ENCODE assay signal across 13 cellular contexts in the genomic region with DNA sequence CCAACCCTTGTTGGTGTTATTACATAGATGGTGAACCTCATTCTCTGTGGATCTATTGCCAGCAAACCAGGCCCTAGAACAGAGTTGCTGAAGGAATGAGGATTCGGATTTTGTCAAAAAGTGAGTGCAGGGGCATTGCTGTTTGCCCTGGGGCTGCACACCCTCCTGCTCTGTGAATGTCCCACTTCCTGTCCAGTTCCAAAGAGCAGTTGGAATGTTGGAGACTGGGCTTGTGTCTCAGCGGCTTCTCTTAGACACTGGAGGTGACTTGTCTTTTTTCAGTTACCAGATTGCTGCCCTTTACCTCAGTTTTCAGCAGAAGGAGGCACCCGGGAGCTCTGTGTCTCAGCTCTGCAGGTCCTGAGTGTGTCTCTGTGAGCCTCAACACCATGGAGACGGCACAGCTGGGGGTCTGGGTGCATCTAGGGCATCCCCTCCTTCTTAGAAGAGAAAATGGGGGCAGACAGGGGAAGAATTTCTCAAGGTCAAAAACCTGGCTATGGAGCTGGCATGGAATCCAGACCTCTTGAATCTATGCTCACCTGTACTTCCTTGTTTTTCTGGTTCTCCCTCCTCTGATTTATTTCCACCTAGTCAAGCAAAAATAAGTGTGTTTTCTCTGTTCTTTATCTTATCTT. TPM values are rescaled to one million over a fixed set of nuclear protein-coding genes. Genes with fewer than 3 reads are reported as not detected.
DNase-seq lines count a peak whose midpoint lies in the region; ATAC-seq, FAIRE-seq and TF ChIP-seq lines count a peak whose summit lies in the region.
"Had no signal": no experiment of that assay in that cellular context is flagged by ENCODE, and none has a peak within 500 bp of the region (broad histone marks: within the 10 kb centered on the region; RNA-seq: fewer than 3 reads in every experiment).

No MANE protein-coding gene starts in this region.

- no peaks in the 10 kb centered on the region for H3K9me3 Mint-ChIP-seq in activated B cell treated with CpG ODN at 0.5 μM for 24 hours
- H3K9me3 Mint-ChIP-seq in stimulated activated memory B cell treated with anti-CD40 and anti-IgM and Interleukin-4, amounts not matched to agents 10 μg/mL and 1 μg/mL and 100 μg/mL, for 72 hours, result no peaks in the 10 kb centered on the region

- peaks cover 4 to 7% of the 10 kb centered on the region in 2 donors for H3K4me1 ChIP-seq in kidney (ENCODE audit: control insufficient read depth in 1 of 2, insufficient read depth in 1 of 2, low read depth in 1 of 2, low read length in 2 of 2)

- peak overlapping the region; percentile 66 for H3K27ac Mint-ChIP-seq in activated B cell treated with CpG ODN at 0.5 μM for 24 hours
- peak overlapping the region; percentile 34 for H3K27ac Mint-ChIP-seq in stimulated activated memory B cell treated with anti-CD40 and anti-IgM and Interleukin-4, amounts not matched to agents 10 μg/mL and 1 μg/mL and 100 μg/mL, for 72 hours

- FAIRE-seq in kidney (lab: Jason Lieb, UNC), result no peak
- FAIRE-seq: bronchial epithelial cell had no signal

- peaks cover 0 to 2% of the 10 kb centered on the region in 2 donors for H3K36me3 ChIP-seq in kidney (ENCODE audit: control insufficient read depth in 1 of 2, insufficient read depth in 2 of 2, low read length in 2 of 2)
- H3K36me3 ChIP-seq: thoracic aorta had no signal

- no peak overlapping the region for H3K4me3 ChIP-seq in kidney (ENCODE audit: low read length in 2 of 2)
- H3K4me3 ChIP-seq: thoracic aorta had no signal

- CTCF ChIA-PET in activated B cell treated with CpG ODN at 0.5 μM for 24 hours (lab: Charles Lee), result interaction anchor here (0.8 kb wide), 1 partner anchor 19 kb away, joined by 3 read pairs; no protein-coding TSS in a partner anchor

- peak overlapping the region; percentile 23 to 65 for H3K27ac ChIP-seq in kidney (ENCODE audit: low read depth in 2 of 2, low read length in 2 of 2)
- H3K27ac ChIP-seq: thoracic aorta had no signal

- no peak overlapping the region for H3K9ac ChIP-seq in kidney (ENCODE audit: low read length in 2 of 2)

- H3K36me3 Mint-ChIP-seq in activated B cell treated with CpG ODN at 0.5 μM for 24 hours (ENCODE audit: low read depth), result peaks cover 70% of the 10 kb centered on the region
- H3K36me3 Mint-ChIP-seq in stimulated activated memory B cell treated with anti-CD40 and anti-IgM and Interleukin-4, amounts not matched to agents 10 μg/mL and 1 μg/mL and 100 μg/mL, for 72 hours, result peaks cover 38% of the 10 kb centered on the region

- intact Hi-C loops in activated B cell treated with CpG ODN at 0.5 μM for 24 hours (cut with micrococcal nuclease) (no loop called here), kidney (cut with DNase I) (no loop called here)

- TF ChIP-seq CTCF in activated B cell treated with CpG ODN at 0.5 μM for 24 hours (IDR thresholded peaks at IDR 0.05), result no peak
- no peak for TF ChIP-seq CTCF in kidney (IDR thresholded peaks at IDR 0.05; ENCODE audit: borderline replicate concordance, extremely low read depth, insufficient read depth)

- DNase-seq in HT-29 (ENCODE audit: low spot score), result peak; percentile 33
- DNase-seq in activated B cell treated with CpG ODN at 0.5 μM for 24 hours, result no peak
- DNase-seq in kidney, result no peak
- DNase-seq in Ammon's horn (ENCODE audit: low spot score), result no peak
- DNase-seq in dedifferentiated amniotic fluid mesenchymal stem cell (ENCODE audit: extremely low spot score), result no peak
- no peak for DNase-seq in NCI-H446 (lab: John Stamatoyannopoulos, UW)
- DNase-seq: activated CD4-positive, alpha-beta T cell treated with anti-CD3 and anti-CD28 coated beads for 36 hours; DMS153 had no signal

- peaks cover 35% of the 10 kb centered on the region for H3K4me1 Mint-ChIP-seq in activated B cell treated with CpG ODN at 0.5 μM for 24 hours
- peaks cover 23% of the 10 kb centered on the region for H3K4me1 Mint-ChIP-seq in stimulated activated memory B cell treated with anti-CD40 and anti-IgM and Interleukin-4, amounts not matched to agents 10 μg/mL and 1 μg/mL and 100 μg/mL, for 72 hours

- no peaks in the 10 kb centered on the region for H3K27me3 Mint-ChIP-seq in activated B cell treated with CpG ODN at 0.5 μM for 24 hours
- H3K27me3 Mint-ChIP-seq in stimulated activated memory B cell treated with anti-CD40 and anti-IgM and Interleukin-4, amounts not matched to agents 10 μg/mL and 1 μg/mL and 100 μg/mL, for 72 hours, result no peaks in the 10 kb centered on the region
- H3K27me3 Mint-ChIP-seq: activated CD4-positive, alpha-beta T cell treated with anti-CD3 and anti-CD28 coated beads for 36 hours had no signal

- POLR2A ChIA-PET in activated B cell treated with CpG ODN at 0.5 μM for 24 hours (lab: Charles Lee), result no interaction called here

- ATAC-seq in activated B cell treated with CpG ODN at 0.5 μM for 24 hours (ENCODE audit: low read depth) (no peak), HG02759 (IDR thresholded peaks at IDR 0.05; ENCODE audit: unreplicated experiment) (no peak)
- no peak for ATAC-seq in stimulated activated memory B cell treated with anti-CD40 and anti-IgM and Interleukin-4, amounts not matched to agents 10 μg/mL and 1 μg/mL and 100 μg/mL, for 72 hours
- ATAC-seq: activated CD4-positive, alpha-beta T cell treated with anti-CD3 and anti-CD28 coated beads for 36 hours; sciatic nerve had no signal

- H3K4me3 Mint-ChIP-seq in activated B cell treated with CpG ODN at 0.5 μM for 24 hours, result no peak overlapping the region
- H3K4me3 Mint-ChIP-seq in stimulated activated memory B cell treated with anti-CD40 and anti-IgM and Interleukin-4, amounts not matched to agents 10 μg/mL and 1 μg/mL and 100 μg/mL, for 72 hours, result no peak overlapping the region
- H3K4me3 Mint-ChIP-seq: activated CD4-positive, alpha-beta T cell treated with anti-CD3 and anti-CD28 coated beads for 36 hours had no signal

- no peaks in the 10 kb centered on the region for H3K9me3 ChIP-seq in kidney (ENCODE audit: control insufficient read depth in 1 of 2, low read length in 2 of 2)
- H3K9me3 ChIP-seq: thoracic aorta had no signal

RNA-seq across cellular contexts. Expression of a gene that starts 46.3 kb away (rescaled TPM):
- 14.5 and 17.1 TPM in 2 replicates for total RNA-seq in HT-29 (2014; rRNA removed; shearing (Covaris generic))
- total RNA-seq in activated B cell treated with CpG ODN at 0.5 μM for 24 hours (62.8 and 82.0 TPM in 2 replicates), kidney (36.3 TPM)
- 3.1 TPM for polyA plus RNA-seq in kidney (ENCODE audit: insufficient read depth, low read depth, low replicate concordance)

RNA-seq across cellular contexts. Expression of a gene that starts 48.4 kb away (rescaled TPM):
- total RNA-seq in HT-29 (2014; rRNA removed; shearing (Covaris generic)), result 8.5 and 11.6 TPM in 2 replicates
- 43.1 and 55.5 TPM in 2 replicates for total RNA-seq in activated B cell treated with CpG ODN at 0.5 μM for 24 hours
- total RNA-seq in kidney, result 53.1 TPM
- 27.1 TPM for polyA plus RNA-seq in kidney (ENCODE audit: insufficient read depth, low read depth, low replicate concordance)
